ENCODE assay signal across 8 cellular contexts in the genomic region with DNA sequence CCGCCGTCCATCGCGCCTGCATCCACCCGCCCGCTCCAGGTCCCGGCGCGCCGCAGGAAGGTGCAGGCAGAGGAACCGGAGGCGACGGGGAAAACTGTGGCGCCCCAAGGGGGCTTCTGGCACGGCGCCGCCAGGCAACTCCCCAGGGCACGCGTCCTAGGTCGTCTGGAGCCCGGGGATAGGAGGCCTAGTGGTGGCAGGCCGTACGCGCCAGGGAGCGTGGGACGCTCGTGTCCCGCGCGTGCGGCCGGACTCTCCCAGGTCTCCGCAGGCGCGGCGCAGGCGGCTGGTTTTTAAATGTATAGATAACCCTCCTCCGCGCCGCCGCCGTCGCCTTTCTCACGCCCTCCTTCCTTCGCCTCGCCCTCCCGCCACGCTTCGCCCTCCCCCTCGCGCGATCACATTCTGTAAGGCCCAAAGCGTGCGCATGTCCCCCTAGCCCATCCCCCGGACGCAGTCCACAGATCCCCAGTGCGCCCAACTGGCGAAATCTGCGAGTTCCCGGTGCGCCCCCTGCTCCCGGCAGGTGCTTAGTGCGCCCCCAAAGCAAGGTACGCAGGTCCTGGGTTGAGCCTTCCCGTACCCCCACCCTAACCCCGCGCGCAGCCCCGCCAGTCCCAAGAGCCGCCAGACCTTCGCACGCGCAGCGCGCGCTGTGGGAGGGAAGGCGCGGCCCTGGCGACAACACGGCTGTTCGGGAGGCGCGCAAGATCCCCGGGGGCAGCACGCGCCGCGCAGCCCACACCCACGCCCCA. TPM values are rescaled to one million over a fixed set of nuclear protein-coding genes. Genes with fewer than 3 reads are reported as not detected.
DNase-seq lines count a peak whose midpoint lies in the region; ATAC-seq and TF ChIP-seq lines count a peak whose summit lies in the region.

A gene with protein sequence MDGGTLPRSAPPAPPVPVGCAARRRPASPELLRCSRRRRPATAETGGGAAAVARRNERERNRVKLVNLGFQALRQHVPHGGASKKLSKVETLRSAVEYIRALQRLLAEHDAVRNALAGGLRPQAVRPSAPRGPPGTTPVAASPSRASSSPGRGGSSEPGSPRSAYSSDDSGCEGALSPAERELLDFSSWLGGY (minus strand): TSS at position 267 of the 755 bp plus-strand sequence. CDS start 256 bp downstream, at position 11.

- peak within 1 kb of the TSS; percentile 64 for H3K4me3 ChIP-seq in left ventricle myocardium inferior
- peak within 1 kb of the TSS; percentile 31 for H3K4me3 ChIP-seq in rectal smooth muscle tissue (ENCODE audit: low read length)
- no peak within 1 kb of the TSS for H3K4me3 ChIP-seq in SJCRH30

- H3K9me3 ChIP-seq in left ventricle myocardium inferior (replicated peaks): no peaks in the 10 kb centered on the region
- no peaks in the 10 kb centered on the region for H3K9me3 ChIP-seq in SJCRH30 (replicated peaks)

- H3K27me3 ChIP-seq in left ventricle myocardium inferior (ENCODE audit: low read depth) (peaks cover 93% of the 10 kb centered on the region), rectal smooth muscle tissue (ENCODE audit: control insufficient read depth, insufficient read depth, low read length) (peaks cover 13% of the 10 kb centered on the region), SJCRH30 (no peaks in the 10 kb centered on the region)

- intact Hi-C loops in left ventricle myocardium inferior (cut with micrococcal nuclease): no loop called here

- no peaks in the 10 kb centered on the region for H3K9me3 Mint-ChIP-seq in T-helper 2 cell treated with Interferon-gamma antibody and Interleukin-4, amounts not matched to agents 5 μg/mL and 100 μg/mL, for 36 hours

- H3K36me3 ChIP-seq in left ventricle myocardium inferior (no peaks in the 10 kb centered on the region), rectal smooth muscle tissue (ENCODE audit: control insufficient read depth, insufficient read depth, low read length) (no peaks in the 10 kb centered on the region), SJCRH30 (no peaks in the 10 kb centered on the region)

- no peak within 1 kb of the TSS for H3K9ac ChIP-seq in rectal smooth muscle tissue (ENCODE audit: low read length)

- no peak for ATAC-seq in GM21723 (IDR thresholded peaks at IDR 0.05; ENCODE audit: unreplicated experiment)

- H3K4me1 ChIP-seq in left ventricle myocardium inferior: peaks cover 27% of the 10 kb centered on the region
- H3K4me1 ChIP-seq in rectal smooth muscle tissue (ENCODE audit: control insufficient read depth, insufficient read depth, low read length): no peaks in the 10 kb centered on the region
- H3K4me1 ChIP-seq in SJCRH30: no peaks in the 10 kb centered on the region

- peak within 1 kb of the TSS; percentile 43 for H3K4me3 Mint-ChIP-seq in T-helper 2 cell treated with Interferon-gamma antibody and Interleukin-4, amounts not matched to agents 5 μg/mL and 100 μg/mL, for 36 hours

- H3K27ac ChIP-seq in left ventricle myocardium inferior (replicated peaks): peak within 1 kb of the TSS; percentile 33
- H3K27ac ChIP-seq in rectal smooth muscle tissue (ENCODE audit: low read depth, low read length): no peak within 1 kb of the TSS
- no peak within 1 kb of the TSS for H3K27ac ChIP-seq in SJCRH30

- no peaks in the 10 kb centered on the region for H3K36me3 Mint-ChIP-seq in T-helper 2 cell treated with Interferon-gamma antibody and Interleukin-4, amounts not matched to agents 5 μg/mL and 100 μg/mL, for 36 hours (ENCODE audit: low read depth)

- peaks cover 40% of the 10 kb centered on the region for H3K27me3 Mint-ChIP-seq in T-helper 2 cell treated with Interferon-gamma antibody and Interleukin-4, amounts not matched to agents 5 μg/mL and 100 μg/mL, for 36 hours (ENCODE audit: low read depth)

- peaks cover 14% of the 10 kb centered on the region for H3K4me1 Mint-ChIP-seq in T-helper 2 cell treated with Interferon-gamma antibody and Interleukin-4, amounts not matched to agents 5 μg/mL and 100 μg/mL, for 36 hours (ENCODE audit: low read depth)

- DNase-seq in GM03348 (ENCODE audit: low spot score): peak; percentile 10
- DNase-seq in T-helper 2 cell treated with Interferon-gamma antibody and Interleukin-4, amounts not matched to agents 5 μg/mL and 100 μg/mL, for 36 hours (ENCODE audit: low spot score): no peak
- no peak for DNase-seq in left ventricle myocardium inferior
- no peak for DNase-seq in occipital lobe (lab: John Stamatoyannopoulos, UW)
- DNase-seq in pons (ENCODE audit: low spot score): no peak
- no peak for DNase-seq in SJCRH30

- TF ChIP-seq CTCF in left ventricle myocardium inferior (IDR thresholded peaks at IDR 0.05; ENCODE audit: borderline replicate concordance): no peak

- no peak within 1 kb of the TSS for H3K27ac Mint-ChIP-seq in T-helper 2 cell treated with Interferon-gamma antibody and Interleukin-4, amounts not matched to agents 5 μg/mL and 100 μg/mL, for 36 hours

RNA-seq across cellular contexts. Expression of the gene that starts here (rescaled TPM):
- total RNA-seq in left ventricle myocardium inferior (not detected), occipital lobe (1.4 TPM)
- not detected in 2 replicates for total RNA-seq in SJCRH30 (2014; rRNA removed; shearing (Covaris generic))
